ENCODE assay signal across 7 cellular contexts in the genomic region with DNA sequence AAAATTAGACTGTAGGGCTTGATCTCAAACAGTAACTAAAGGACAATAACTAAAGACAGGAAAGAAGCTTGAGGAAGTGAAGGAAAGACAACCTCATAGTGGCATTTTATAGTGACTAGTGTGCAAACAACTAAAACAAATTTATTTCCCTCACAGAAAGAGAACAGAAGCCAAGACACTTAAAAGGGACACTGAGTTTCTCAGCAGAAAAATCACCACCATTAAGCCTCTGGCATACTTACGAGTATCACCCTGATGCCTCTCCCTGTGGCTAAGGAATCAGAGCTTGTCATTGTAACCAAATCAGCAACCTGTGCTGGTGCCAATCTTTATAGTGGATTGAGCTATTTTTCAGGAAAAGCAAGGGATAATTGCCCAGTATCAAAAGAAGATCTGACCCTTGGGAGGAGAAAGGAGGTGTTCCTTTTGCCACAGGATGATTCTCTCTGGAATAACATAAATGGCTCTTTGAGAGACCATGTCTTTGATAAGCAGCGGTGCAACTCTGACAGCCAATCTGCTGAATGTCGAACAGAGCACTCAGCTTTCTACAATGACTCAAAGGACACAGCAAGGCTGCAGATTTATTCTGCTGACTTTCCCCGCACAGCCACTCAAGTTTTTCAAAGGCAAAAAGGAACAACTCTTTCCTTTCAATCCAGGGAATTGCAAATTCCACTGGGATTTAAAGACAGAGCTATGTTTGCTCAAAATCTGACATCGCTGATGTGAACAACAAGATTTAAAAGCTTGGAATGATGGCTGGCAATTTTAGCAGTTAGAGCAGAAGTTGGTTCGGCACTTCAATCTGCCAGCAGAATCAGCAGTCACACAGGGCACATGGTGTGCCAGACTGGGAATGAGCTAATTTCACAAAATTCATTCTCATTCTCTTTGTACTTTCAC. TPM values are rescaled to one million over a fixed set of nuclear protein-coding genes. Genes with fewer than 3 reads are reported as not detected.
DNase-seq lines count a peak whose midpoint lies in the region; ATAC-seq and TF ChIP-seq lines count a peak whose summit lies in the region.

No MANE protein-coding gene starts in this region.

- H3K14ac ChIP-seq in mesenchymal stem cell (ENCODE audit: low read length in 2 of 2): no peak overlapping the region

- no peak overlapping the region for H4K91ac ChIP-seq in mesenchymal stem cell (ENCODE audit: low read length)

- no peak overlapping the region for H3K4ac ChIP-seq in mesenchymal stem cell (ENCODE audit: low read depth in 1 of 2, low read length in 2 of 2)

- no peak for TF ChIP-seq CTCF in thoracic aorta (IDR thresholded peaks at IDR 0.05)

- H3K27me3 ChIP-seq in mesenchymal stem cell (ENCODE audit: control insufficient read depth in 1 of 2, insufficient read depth in 1 of 2, low read length in 2 of 2): no peaks in the 10 kb centered on the region
- no peaks in the 10 kb centered on the region for H3K27me3 ChIP-seq in thoracic aorta (replicated peaks; ENCODE audit: insufficient read depth)

- H2BK120ac ChIP-seq in mesenchymal stem cell (ENCODE audit: low read depth, low read length): no peak overlapping the region

- no peak overlapping the region for H2BK12ac ChIP-seq in mesenchymal stem cell (ENCODE audit: low read length in 2 of 2)

- no peak overlapping the region for H4K8ac ChIP-seq in mesenchymal stem cell (ENCODE audit: low read length)

- H2AK5ac ChIP-seq in mesenchymal stem cell (ENCODE audit: low read length, severe bottlenecking): no peak overlapping the region

- DNase-seq in NCI-H446 treated with DMSO at 0.1 percent for 48 hours (lab: John Stamatoyannopoulos, UW) (peak; percentile 54), mesenchymal stem cell (peak; percentile 45), thoracic aorta (ENCODE audit: low spot score) (no peak), NCI-H187 treated with DMSO at 0.1 percent for 48 hours (lab: John Stamatoyannopoulos, UW) (no peak), SIG-M5 treated with dmso at 0.1 percent for 504 hours (lab: John Stamatoyannopoulos, UW; ENCODE audit: unreplicated experiment) (no peak)

- peaks cover 18% of the 10 kb centered on the region for H3K79me1 ChIP-seq in mesenchymal stem cell (replicated peaks; ENCODE audit: low read length, poor library complexity, severe bottlenecking)

- WGBS in mesenchymal stem cell: 38% methylated on average over 6 of the region's 6 CpGs

- H3K36me3 ChIP-seq in mesenchymal stem cell (ENCODE audit: control insufficient read depth in 1 of 2, insufficient read depth in 2 of 2, low read depth in 1 of 2, low read length in 2 of 2) (peaks cover 0 to 7% of the 10 kb centered on the region in 2 experiments), thoracic aorta (no peaks in the 10 kb centered on the region)

- no peak overlapping the region for H2BK15ac ChIP-seq in mesenchymal stem cell (ENCODE audit: low read depth, poor library complexity, severe bottlenecking)

- H2AFZ ChIP-seq in mesenchymal stem cell (ENCODE audit: low read depth, low read length): no peak overlapping the region

- no peak overlapping the region for H3K23ac ChIP-seq in mesenchymal stem cell (ENCODE audit: low read length in 2 of 2)

- no peak overlapping the region for H3K4me2 ChIP-seq in mesenchymal stem cell (ENCODE audit: low read length, poor library complexity, severe bottlenecking)

- H3K27ac ChIP-seq in cingulate gyrus (ENCODE audit: low read depth, low read length): peak overlapping the region; percentile 92
- no peak overlapping the region for H3K27ac ChIP-seq in mesenchymal stem cell (ENCODE audit: low read length, poor library complexity, severe bottlenecking)
- H3K27ac ChIP-seq in thoracic aorta: peak overlapping the region; percentile 67 to 72

- H3K9ac ChIP-seq in mesenchymal stem cell (ENCODE audit: low read length): peak overlapping the region; percentile 43

- H3K4me1 ChIP-seq in mesenchymal stem cell (ENCODE audit: control insufficient read depth, insufficient read depth, low read depth, low read length) (no peaks in the 10 kb centered on the region), thoracic aorta (ENCODE audit: control insufficient read depth in 1 of 2, low read depth in 2 of 2) (peaks cover 32 to 81% of the 10 kb centered on the region in 2 donors)

- H3K9me3 ChIP-seq in mesenchymal stem cell (ENCODE audit: control insufficient read depth, low read length): no peaks in the 10 kb centered on the region
- no peaks in the 10 kb centered on the region for H3K9me3 ChIP-seq in thoracic aorta

- no peak overlapping the region for H3K18ac ChIP-seq in mesenchymal stem cell (ENCODE audit: low read depth in 1 of 2, low read length in 2 of 2)

- H3K4me3 ChIP-seq in mesenchymal stem cell (ENCODE audit: insufficient read depth in 1 of 2, low read depth in 1 of 2, low read length in 2 of 2) (peak overlapping the region in 1 of 2 experiments; percentile 30), thoracic aorta (peak overlapping the region; percentile 56)

- no peak for ATAC-seq in thoracic aorta (ENCODE audit: insufficient number of reproducible peaks, low FRiP score, low read depth)
- no peak for ATAC-seq in HG02885 (IDR thresholded peaks at IDR 0.05; ENCODE audit: poor library complexity, unreplicated experiment)

- H2BK5ac ChIP-seq in mesenchymal stem cell (ENCODE audit: low read depth, low read length, poor library complexity, severe bottlenecking): no peak overlapping the region

RNA-seq across cellular contexts. Expression of a gene that starts 34.6 kb away (rescaled TPM):
- polyA plus RNA-seq in mesenchymal stem cell (2013, experiment 1 of 2): 24.9 TPM
- polyA plus RNA-seq in mesenchymal stem cell (2013, experiment 2 of 2): 24.6 TPM
- total RNA-seq in thoracic aorta: 10 to 100 TPM; 24.4 to 82.1 TPM

Comparison
In these comparisons a context has a peak if more than half of its experiments do, and no peak if none do; other contexts are left out.
1. DNase-seq: peak in NCI-H446 treated with DMSO at 0.1 percent for 48 hours (single experiment) and mesenchymal stem cell (single experiment); none in thoracic aorta (single experiment), NCI-H187 treated with DMSO at 0.1 percent for 48 hours (single experiment) and SIG-M5 treated with dmso at 0.1 percent for 504 hours (single experiment).